ENCODE assay signal across 29 cellular contexts in the genomic region with DNA sequence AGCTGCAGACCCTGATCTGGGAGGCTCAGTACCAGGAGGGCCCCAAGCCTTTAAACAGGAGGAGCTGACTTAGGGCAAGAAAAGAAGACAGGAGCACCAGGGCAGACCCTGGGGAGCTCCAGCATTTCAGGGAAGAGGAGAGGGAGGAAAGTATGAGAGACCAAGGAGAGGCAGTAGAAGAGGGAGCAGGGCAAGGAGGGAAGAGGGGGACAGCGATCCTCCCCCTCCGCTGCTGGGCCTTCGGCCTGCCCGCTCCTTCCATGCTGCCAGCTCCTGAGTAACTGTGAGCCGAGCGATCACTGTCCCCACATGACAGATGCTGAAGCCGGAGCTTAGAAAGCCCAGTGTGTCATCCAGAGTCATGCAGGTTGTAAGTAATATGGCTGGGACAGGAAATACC.
A peak's percentile ranks its signal among the peaks of the same experiment; 100 is the strongest.
DNase-seq lines count a peak whose midpoint lies in the region; ATAC-seq and TF ChIP-seq lines count a peak whose summit lies in the region.
"Had no signal": no experiment of that assay in that cellular context is flagged by ENCODE, and none has a peak within 500 bp of the region (broad histone marks: within the 10 kb centered on the region; RNA-seq: fewer than 3 reads in every experiment).

No MANE protein-coding gene starts in this region.

- no peak overlapping the region for H3K56ac ChIP-seq in IMR-90 (ENCODE audit: extremely low read depth, insufficient read depth, low read length)

- H4K8ac ChIP-seq in IMR-90 (ENCODE audit: low read depth in 2 of 2, low read length in 2 of 2) = no peak overlapping the region

- H2BK20ac ChIP-seq in IMR-90 (ENCODE audit: low read depth, low read length) = no peak overlapping the region

- no peak overlapping the region for H2BK5ac ChIP-seq in IMR-90 (ENCODE audit: low read depth, low read length, poor library complexity, severe bottlenecking)

- peak; percentile 53; the same call in 1 of the 2 replicates for ATAC-seq in IMR-90 (ENCODE audit: low read depth)
- ATAC-seq: heart left ventricle, lower lobe of right lung, Right ventricle myocardium inferior, SK-N-SH treated with all-trans-retinoic acid at 6 μM for 48 hours had no signal

- H3K27ac Mint-ChIP-seq in CD8-positive, alpha-beta memory T cell = peak overlapping the region in 1 of 8 donors; percentile 71
- no peak overlapping the region for H3K27ac Mint-ChIP-seq in endodermal cell
- no peak overlapping the region for H3K27ac Mint-ChIP-seq in activated CD4-positive, alpha-beta T cell treated with anti-CD3 and anti-CD28 coated beads, Interleukin-2, amount 10 ng/mL, durations not matched to agents 7 days and 5 days
- no peak overlapping the region for H3K27ac Mint-ChIP-seq in chondrocyte (ENCODE audit: unreplicated experiment)
- H3K27ac Mint-ChIP-seq: activated CD4-positive, alpha-beta T cell treated with anti-CD3 and anti-CD28 coated beads, Interleukin-2, amount 10 ng/mL, durations not matched to agents 24 days and 14 days; activated naive CD4-positive, alpha-beta T cell treated with anti-CD3 and anti-CD28 coated beads for 36 hours; neural progenitor cell had no signal

- H3K18ac ChIP-seq in IMR-90 (ENCODE audit: low read depth, low read length) = no peak overlapping the region

- H2AFZ ChIP-seq in IMR-90 (replicated peaks; ENCODE audit: low read length, poor library complexity) (peak overlapping the region; percentile 1), osteoblast (ENCODE audit: low read length) (no peak overlapping the region)
- H2AFZ ChIP-seq: neural progenitor cell, PC-9 had no signal

- H3K27ac ChIP-seq in CD8-positive, alpha-beta memory T cell (ENCODE audit: low read depth, low read length) = peak overlapping the region; percentile 7
- H3K27ac ChIP-seq in IMR-90 (ENCODE audit: insufficient read depth, low read length) (no peak overlapping the region), endodermal cell (ENCODE audit: low read depth, low read length) (no peak overlapping the region), osteoblast (ENCODE audit: low read depth, low read length) (no peak overlapping the region)
- H3K27ac ChIP-seq: epithelial cell of prostate, heart left ventricle, lower lobe of right lung, neural progenitor cell, PC-9, prostate gland had no signal

- WGBS in IMR-90 (ENCODE audit: extremely low coverage in 2 of 2, insufficient read length in 1 of 2), 2 experiments = no CpG with 5 or more reads among the region's 7 CpGs
- 78 to 81% methylated on average over 1 to 7 of the region's 7 CpGs for whole genome bisulfite sequencing in endodermal cell (ENCODE audit: insufficient coverage in 1 of 2, insufficient read length in 1 of 2), 2 experiments

- no peak overlapping the region for H2BK120ac ChIP-seq in IMR-90 (ENCODE audit: low read depth, low read length)

- POLR2A ChIA-PET in CD8-positive, alpha-beta memory T cell (lab: Charles Lee) = no interaction called here
- POLR2A ChIA-PET in IMR-90 (lab: Charles Lee; ENCODE audit: unreplicated experiment) = no interaction called here
- POLR2A ChIA-PET in activated CD4-positive, alpha-beta T cell treated with anti-CD3 and anti-CD28 coated beads, Interleukin-2, amount 10 ng/mL, durations not matched to agents 7 days and 5 days (lab: Charles Lee) = no interaction called here

- H3K36me3 Mint-ChIP-seq in CD8-positive, alpha-beta memory T cell = no peaks in the 10 kb centered on the region
- no peaks in the 10 kb centered on the region for H3K36me3 Mint-ChIP-seq in endodermal cell (ENCODE audit: low read depth)
- peaks cover 12% of the 10 kb centered on the region for H3K36me3 Mint-ChIP-seq in activated CD4-positive, alpha-beta T cell treated with anti-CD3 and anti-CD28 coated beads, Interleukin-2, amount 10 ng/mL, durations not matched to agents 7 days and 5 days (ENCODE audit: low read depth)
- peaks cover 2% of the 10 kb centered on the region for H3K36me3 Mint-ChIP-seq in chondrocyte (ENCODE audit: low read depth)
- H3K36me3 Mint-ChIP-seq: neural progenitor cell had no signal

- peaks cover 7% of the 10 kb centered on the region for H3K4me1 ChIP-seq in CD8-positive, alpha-beta memory T cell (ENCODE audit: insufficient read depth, low read length)
- H3K4me1 ChIP-seq in IMR-90 (ENCODE audit: control insufficient read depth, insufficient read depth, low read length) (peaks cover 3% of the 10 kb centered on the region), endodermal cell (ENCODE audit: control insufficient read depth, insufficient read depth, low read length) (no peaks in the 10 kb centered on the region), osteoblast (ENCODE audit: insufficient read depth, low read length) (no peaks in the 10 kb centered on the region)
- H3K4me1 ChIP-seq: lower lobe of right lung, neural progenitor cell, prostate gland had no signal

- dilution Hi-C loops in IMR-90 (cut with HindIII; ENCODE audit: low sequenced_read_pairs, unreplicated experiment) = no loop called here

- TF ChIP-seq CTCF in IMR-90 (conservative IDR thresholded peaks at IDR 0.05; ENCODE audit: low read depth, low read length) = no peak
- no peak for TF ChIP-seq CTCF in endodermal cell (conservative IDR thresholded peaks at IDR 0.05)
- no peak for TF ChIP-seq CTCF in osteoblast (IDR thresholded peaks at IDR 0.05; ENCODE audit: extremely low read depth, low read depth, low read length)
- no peak for TF ChIP-seq CTCF in chondrocyte (IDR thresholded peaks at IDR 0.05)

- no peak overlapping the region for H2BK15ac ChIP-seq in IMR-90 (ENCODE audit: low read depth, low read length)

- no peak overlapping the region for H2AK9ac ChIP-seq in IMR-90 (replicated peaks; ENCODE audit: low read depth, low read length, poor library complexity)

- no peak overlapping the region for H3K4me3 Mint-ChIP-seq in CD8-positive, alpha-beta memory T cell
- H3K4me3 Mint-ChIP-seq in endodermal cell = no peak overlapping the region
- H3K4me3 Mint-ChIP-seq in activated CD4-positive, alpha-beta T cell treated with anti-CD3 and anti-CD28 coated beads, Interleukin-2, amount 10 ng/mL, durations not matched to agents 7 days and 5 days = no peak overlapping the region
- no peak overlapping the region for H3K4me3 Mint-ChIP-seq in chondrocyte (ENCODE audit: unreplicated experiment)
- H3K4me3 Mint-ChIP-seq: activated CD4-positive, alpha-beta T cell treated with anti-CD3 and anti-CD28 coated beads, Interleukin-2, amount 10 ng/mL, durations not matched to agents 24 days and 14 days; activated naive CD4-positive, alpha-beta T cell treated with anti-CD3 and anti-CD28 coated beads for 36 hours; neural progenitor cell had no signal

- peaks cover 5 to 19% of the 10 kb centered on the region in 2 donors for H3K27me3 Mint-ChIP-seq in CD8-positive, alpha-beta memory T cell
- H3K27me3 Mint-ChIP-seq in endodermal cell (ENCODE audit: insufficient read depth) (no peaks in the 10 kb centered on the region), chondrocyte (ENCODE audit: low read depth) (no peaks in the 10 kb centered on the region)
- no peaks in the 10 kb centered on the region for H3K27me3 Mint-ChIP-seq in activated CD4-positive, alpha-beta T cell treated with anti-CD3 and anti-CD28 coated beads, Interleukin-2, amount 10 ng/mL, durations not matched to agents 7 days and 5 days

- H3K79me2 ChIP-seq in osteoblast (ENCODE audit: insufficient read depth, low read length) = no peaks in the 10 kb centered on the region

- H3K4ac ChIP-seq in IMR-90 (ENCODE audit: low read depth, low read length) = no peak overlapping the region

- BruUV-seq in IMR-90 (replicated peaks; lab: Mats Ljungman, UMichigan) = no TSS peak

- H2AK5ac ChIP-seq in IMR-90 (ENCODE audit: low read depth, low read length) = no peak overlapping the region

- no peaks in the 10 kb centered on the region for H3K27me3 ChIP-seq in CD8-positive, alpha-beta memory T cell (ENCODE audit: insufficient read depth, low read length, poor library complexity, severe bottlenecking)
- H3K27me3 ChIP-seq in IMR-90 (ENCODE audit: control insufficient read depth, insufficient read depth, low read length) = peaks cover 5% of the 10 kb centered on the region; the same call in 1 of the 2 replicates
- H3K27me3 ChIP-seq in endodermal cell (ENCODE audit: control insufficient read depth, insufficient read depth, low read length, poor library complexity, severe bottlenecking) = no peaks in the 10 kb centered on the region
- H3K27me3 ChIP-seq in osteoblast (ENCODE audit: insufficient read depth, low read length) = peaks cover 3% of the 10 kb centered on the region
- H3K27me3 ChIP-seq: heart left ventricle, neural progenitor cell had no signal

- no peak for TF ChIP-seq POLR2A in IMR-90 (IDR thresholded peaks at IDR 0.05; ENCODE audit: low read depth, low read length)

- TF ChIP-seq RAD21 in IMR-90 (IDR thresholded peaks at IDR 0.05; ENCODE audit: low read length) = no peak

- no peaks in the 10 kb centered on the region for H3K9me3 Mint-ChIP-seq in CD8-positive, alpha-beta memory T cell
- H3K9me3 Mint-ChIP-seq in endodermal cell = peaks cover 9% of the 10 kb centered on the region
- H3K9me3 Mint-ChIP-seq in activated CD4-positive, alpha-beta T cell treated with anti-CD3 and anti-CD28 coated beads, Interleukin-2, amount 10 ng/mL, durations not matched to agents 7 days and 5 days = peaks cover 5% of the 10 kb centered on the region
- H3K9me3 Mint-ChIP-seq in chondrocyte (ENCODE audit: low read depth) = peaks cover 10% of the 10 kb centered on the region
- H3K9me3 Mint-ChIP-seq: activated naive CD4-positive, alpha-beta T cell treated with anti-CD3 and anti-CD28 coated beads for 36 hours had no signal

- H3K36me3 ChIP-seq in CD8-positive, alpha-beta memory T cell (ENCODE audit: insufficient read depth, low read length) = no peaks in the 10 kb centered on the region
- no peaks in the 10 kb centered on the region for H3K36me3 ChIP-seq in IMR-90 (ENCODE audit: control insufficient read depth, insufficient read depth, low read length)
- H3K36me3 ChIP-seq in endodermal cell (ENCODE audit: control insufficient read depth, insufficient read depth, low read length) = no peaks in the 10 kb centered on the region
- H3K36me3 ChIP-seq in osteoblast (ENCODE audit: insufficient read depth, low read length) = no peaks in the 10 kb centered on the region
- H3K36me3 ChIP-seq: lower lobe of right lung, neural progenitor cell, prostate gland had no signal

- no peaks in the 10 kb centered on the region for H3K9me3 ChIP-seq in CD8-positive, alpha-beta memory T cell (ENCODE audit: low read length)
- no peaks in the 10 kb centered on the region for H3K9me3 ChIP-seq in IMR-90 (ENCODE audit: control insufficient read depth, insufficient read depth, low read length)
- no peaks in the 10 kb centered on the region for H3K9me3 ChIP-seq in endodermal cell (ENCODE audit: control insufficient read depth, low read length)
- H3K9me3 ChIP-seq in osteoblast (ENCODE audit: low read depth, low read length) = no peaks in the 10 kb centered on the region
- H3K9me3 ChIP-seq: lower lobe of right lung, prostate gland had no signal

- H3K4me3 ChIP-seq in CD8-positive, alpha-beta memory T cell (ENCODE audit: low read length) = no peak overlapping the region
- no peak overlapping the region for H3K4me3 ChIP-seq in IMR-90 (ENCODE audit: insufficient read depth, low read depth, low read length)
- no peak overlapping the region for H3K4me3 ChIP-seq in endodermal cell (ENCODE audit: low read length)
- no peak overlapping the region for H3K4me3 ChIP-seq in osteoblast (ENCODE audit: insufficient read depth, low read length)
- H3K4me3 ChIP-seq: heart left ventricle, lower lobe of right lung, neural progenitor cell, PC-9, prostate gland had no signal

- H3K9ac ChIP-seq in IMR-90 (ENCODE audit: low read depth, low read length) (no peak overlapping the region), endodermal cell (ENCODE audit: extremely low read depth, low read length, poor library complexity, severe bottlenecking) (no peak overlapping the region)
- H3K9ac ChIP-seq: neural progenitor cell had no signal

- CTCF ChIA-PET in CD8-positive, alpha-beta memory T cell (lab: Charles Lee) = no interaction called here
- CTCF ChIA-PET in IMR-90 (lab: Yijun Ruan, JAX) = interaction anchor here (1.1 kb wide), 1 partner anchor 9 kb away, joined by 3 read pairs; no protein-coding TSS in a partner anchor
- CTCF ChIA-PET in activated CD4-positive, alpha-beta T cell treated with anti-CD3 and anti-CD28 coated beads, Interleukin-2, amount 10 ng/mL, durations not matched to agents 7 days and 5 days (lab: Charles Lee) = interaction anchor here (1.3 kb wide), 2 partner anchors 13 to 25 kb away, joined by 3 to 4 read pairs; no protein-coding TSS in a partner anchor

- H4K20me1 ChIP-seq in IMR-90 (ENCODE audit: insufficient read depth, low read length) (no peaks in the 10 kb centered on the region), osteoblast (ENCODE audit: insufficient read depth, low read length) (no peaks in the 10 kb centered on the region)

- peaks cover 0 to under 1% (median 0%) of the 10 kb centered on the region in 3 donors for H3K4me1 Mint-ChIP-seq in CD8-positive, alpha-beta memory T cell
- H3K4me1 Mint-ChIP-seq in endodermal cell = no peaks in the 10 kb centered on the region
- peaks cover 9% of the 10 kb centered on the region for H3K4me1 Mint-ChIP-seq in activated CD4-positive, alpha-beta T cell treated with anti-CD3 and anti-CD28 coated beads, Interleukin-2, amount 10 ng/mL, durations not matched to agents 7 days and 5 days
- peaks cover 17% of the 10 kb centered on the region for H3K4me1 Mint-ChIP-seq in chondrocyte (ENCODE audit: low read depth)
- H3K4me1 Mint-ChIP-seq: neural progenitor cell had no signal

- no peak overlapping the region for H4K91ac ChIP-seq in IMR-90 (ENCODE audit: insufficient read depth, low read depth, low read length)

- H3K4me2 ChIP-seq in IMR-90 (ENCODE audit: low read depth, low read length) (no peak overlapping the region), osteoblast (ENCODE audit: insufficient read depth, low read length) (no peak overlapping the region)
- H3K4me2 ChIP-seq: neural progenitor cell, PC-9 had no signal

- intact Hi-C loops in IMR-90 (cut with micrococcal nuclease) = no loop called here

- no peak overlapping the region for H4K5ac ChIP-seq in IMR-90 (ENCODE audit: low read depth, low read length)

- in situ Hi-C loops in IMR-90 (cut with MboI; ENCODE audit: low sequenced_read_pairs) = no loop called here

- DNase-seq in CD8-positive, alpha-beta memory T cell = no peak
- DNase-seq in IMR-90 = peak; percentile 9
- DNase-seq in endodermal cell = peak; percentile 45
- peak; percentile 59 for DNase-seq in osteoblast (ENCODE audit: insufficient read length, low spot score, missing footprints)
- no peak for DNase-seq in NCI-H1436 treated with DMSO at 0.1 percent for 48 hours (lab: John Stamatoyannopoulos, UW)
- no peak for DNase-seq in activated CD4-positive, alpha-beta T cell treated with anti-CD3 and anti-CD28 coated beads, Interleukin-2, amount 10 ng/mL, durations not matched to agents 7 days and 5 days
- no peak for DNase-seq in GM19240 (ENCODE audit: insufficient read length, low spot score)
- no peak for DNase-seq in chondrocyte (ENCODE audit: low spot score)
- DNase-seq: activated CD4-positive, alpha-beta T cell treated with anti-CD3 and anti-CD28 coated beads, Interleukin-2, amount 10 ng/mL, durations not matched to agents 24 days and 14 days; activated naive CD4-positive, alpha-beta T cell treated with anti-CD3 and anti-CD28 coated beads for 36 hours; amniotic stem cell; C1 segment of cervical spinal cord; DMS79 treated with DMSO at 0.1 percent for 48 hours; effector CD4-positive, alpha-beta T cell; heart left ventricle; kidney; lower lobe of right lung; NCI-H1048; NCI-H187; NCI-H2171; NCI-H510A treated with DMSO at 0.1 percent for 48 hours; NK-92 treated with Interleukin-12 subunit alpha and Interleukin-12 subunit beta, amount 100 ng/mL, for 24 hours; PC-9; trophoblast cell had no signal

- H3K79me1 ChIP-seq in IMR-90 (ENCODE audit: low read depth in 1 of 2, low read length in 2 of 2) = no peaks in the 10 kb centered on the region

- no peak overlapping the region for H3K23ac ChIP-seq in IMR-90 (ENCODE audit: low read depth, low read length)

- no peak overlapping the region for H3K14ac ChIP-seq in IMR-90 (replicated peaks; ENCODE audit: low read depth, low read length)

- H3K9me1 ChIP-seq in IMR-90 (ENCODE audit: insufficient read depth, low read length) = no peaks in the 10 kb centered on the region

Comparison
In these comparisons a context has a peak if more than half of its experiments do, and no peak if none do; other contexts are left out.
1. DNase-seq: peak in IMR-90 (single experiment), endodermal cell (single experiment) and osteoblast (single experiment); none in CD8-positive, alpha-beta memory T cell (0 of 5), NCI-H1436 treated with DMSO at 0.1 percent for 48 hours (single experiment), activated CD4-positive, alpha-beta T cell treated with anti-CD3 and anti-CD28 coated beads, Interleukin-2, amount 10 ng/mL, durations not matched to agents 7 days and 5 days (single experiment), GM19240 (single experiment) and chondrocyte (single experiment).